Comparison of ENCODE assay signal across 18 cellular contexts in the genomic region with DNA sequence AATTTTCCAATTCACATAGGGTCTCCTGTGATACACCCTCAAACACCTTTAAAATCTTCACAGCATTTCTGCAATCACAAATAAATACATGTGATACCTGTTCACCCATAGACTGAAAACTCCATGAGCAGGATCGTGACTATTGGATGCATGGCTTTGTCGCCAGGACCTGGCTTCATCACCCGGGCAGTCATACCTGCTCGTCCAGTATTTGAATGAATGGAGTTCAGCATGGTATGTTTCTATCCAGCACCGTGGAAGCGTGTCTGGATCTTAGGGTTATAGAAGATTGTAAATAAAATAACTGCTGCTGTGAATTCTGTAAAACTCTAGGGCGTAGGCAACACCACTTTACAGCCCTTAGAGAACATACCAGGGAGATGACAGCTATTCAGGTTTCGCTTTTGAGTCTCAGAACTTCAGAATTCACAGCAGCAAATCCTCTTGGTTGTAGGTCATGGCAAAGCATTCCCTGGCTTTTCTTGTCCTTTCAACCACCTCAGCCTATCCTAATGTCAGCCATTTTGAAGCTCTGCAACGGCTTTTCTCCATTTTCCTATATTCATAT.
"Had no signal": no experiment of that assay in that cellular context is flagged by ENCODE, and none has a peak within 500 bp of the region (broad histone marks: within the 10 kb centered on the region; RNA-seq: fewer than 3 reads in every experiment).

No MANE protein-coding gene starts in this region.

- H3K4me3 ChIP-seq: gastroesophageal sphincter, heart right ventricle, tibial artery had no signal

- DNase-seq: activated CD4-positive, alpha-beta T cell treated with anti-CD3 and anti-CD28 coated beads for 4 hours; activated CD8-positive, alpha-beta T cell treated with anti-CD3 and anti-CD28 coated beads for 36 hours; activated effector memory CD4-positive, alpha-beta T cell treated with anti-CD3 and anti-CD28 coated beads, Interleukin-2, amount 50 U/mL, for 16 hours; activated T-cell treated with anti-CD3 and anti-CD28 coated beads, Interleukin-2, amount 50 U/mL, for 4 hours; amniotic stem cell; cortex of kidney; effector CD4-positive, alpha-beta T cell; heart right ventricle; left cardiac atrium; posterior cingulate gyrus; stimulated activated CD4-positive, alpha-beta T cell treated with anti-CD3 and anti-CD28 coated beads, Interleukin-4, amount 100 ng/mL, for 1 hour; stimulated activated naive CD4-positive, alpha-beta T cell; T-helper 17 cell; tibial artery had no signal

- H3K9me3 ChIP-seq: gastroesophageal sphincter, heart right ventricle, tibial artery had no signal

- H3K36me3 ChIP-seq: gastroesophageal sphincter, heart right ventricle, tibial artery had no signal

- ATAC-seq: activated CD8-positive, alpha-beta T cell treated with anti-CD3 and anti-CD28 coated beads for 36 hours; activated naive CD4-positive, alpha-beta T cell treated with anti-CD3 and anti-CD28 coated beads, Interleukin-2, amount 50 U/mL, for 72 hours; activated T-cell treated with anti-CD3 and anti-CD28 coated beads, Interleukin-2, amount 50 U/mL, for 4 hours; gastroesophageal sphincter; heart right ventricle; left cardiac atrium; natural killer cell treated with Interleukin-12 subunit alpha and Interleukin-12 subunit beta and Interleukin-15 and Interleukin-18, amount 100 ng/mL, for 72 hours; T-helper 17 cell; WTC11 had no signal
